ENCODE assay signal across 1 cellular context in the genomic region with DNA sequence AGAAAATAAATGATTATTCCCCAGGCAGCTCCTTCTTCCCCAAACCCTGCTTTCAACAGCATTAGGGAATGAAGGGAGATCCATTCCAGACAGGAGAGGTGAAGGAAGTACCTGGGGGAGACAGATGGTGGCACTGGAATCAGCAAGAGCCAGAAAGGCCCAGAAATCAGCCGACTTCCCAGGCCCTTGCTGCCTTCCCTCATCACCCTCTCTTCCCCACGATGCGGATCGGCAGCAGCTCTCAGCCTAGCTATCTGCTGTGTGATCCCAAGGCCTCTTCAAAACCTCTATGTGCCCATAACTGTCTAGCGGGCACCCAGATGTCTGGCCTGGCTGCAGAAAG.
TF ChIP-seq lines count a peak whose summit lies in the region.

No MANE protein-coding gene starts in this region.

TF ChIP-seq in neural cell, 6 proteins besides CTCF, POLR2A, EP300 and RAD21 (continued from another document):
- TF ChIP-seq REST (IDR thresholded peaks at IDR 0.05; ENCODE audit: borderline replicate concordance): no peak
- TF ChIP-seq EZH2 (IDR thresholded peaks at IDR 0.05; ENCODE audit: borderline replicate concordance, insufficient read depth, low read length, poor library complexity, severe bottlenecking): no peak
- TF ChIP-seq POLR2AphosphoS5 (IDR thresholded peaks at IDR 0.05): no peak
- TF ChIP-seq TAF1 (IDR thresholded peaks at IDR 0.05; ENCODE audit: low read depth): no peak
